Comparison of ENCODE assay signal across 12 cellular contexts in genomic region chr6:40409143-40409542, GRCh38.
"Had no signal": no experiment of that assay in that cellular context is flagged by ENCODE, and none has a peak within 500 bp of the region (broad histone marks: within the 10 kb centered on the region; RNA-seq: fewer than 3 reads in every experiment).

No MANE protein-coding gene starts in this region.

- DNase-seq: activated CD4-positive, alpha-beta T cell treated with anti-CD3 and anti-CD28 coated beads, Interleukin-2, amount 50 U/mL, for 1 hour; activated naive CD4-positive, alpha-beta T cell; activated naive CD8-positive, alpha-beta T cell treated with anti-CD3 and anti-CD28 coated beads, Interleukin-2, amount 10 ng/mL, durations not matched to agents 7 days and 5 days; activated T-cell treated with anti-CD3 and anti-CD28 coated beads for 4 hours; left colon; lower lobe of right lung; midbrain; pancreas; stimulated activated naive CD8-positive, alpha-beta T cell treated with anti-CD3 and anti-CD28 coated beads, Interleukin-15, Interleukin-2, amounts not matched to agents 100 U/mL and 50 U/mL, for 24 hours; transverse colon had no signal

- H3K4me1 ChIP-seq: lower lobe of right lung, pancreas, transverse colon had no signal

- H3K4me3 ChIP-seq: esophagus muscularis mucosa, lower lobe of right lung, neural progenitor cell, pancreas, transverse colon had no signal

- H3K27ac ChIP-seq: esophagus muscularis mucosa, lower lobe of right lung, neural progenitor cell, pancreas, transverse colon had no signal

- H3K27me3 ChIP-seq: neural progenitor cell, pancreas, transverse colon had no signal

- H3K9me3 ChIP-seq: esophagus muscularis mucosa, lower lobe of right lung, pancreas, transverse colon had no signal

- H3K4me2 ChIP-seq: neural progenitor cell had no signal

- H3K9ac ChIP-seq: neural progenitor cell had no signal

- H3K36me3 ChIP-seq: esophagus muscularis mucosa, lower lobe of right lung, neural progenitor cell, pancreas, transverse colon had no signal
